Comparison of ENCODE assay signal across 8 cellular contexts in genomic region chr12:53098354-53098981, GRCh38. TPM values are rescaled to one million over a fixed set of nuclear protein-coding genes. Genes with fewer than 3 reads are reported as not detected.
DNase-seq lines count a peak whose midpoint lies in the region; ATAC-seq and TF ChIP-seq lines count a peak whose summit lies in the region.

No MANE protein-coding gene starts in this region.

- H3K23ac ChIP-seq in trophoblast cell (ENCODE audit: low read length), result no peak overlapping the region

- H3K4me1 Mint-ChIP-seq in activated T-helper 1 cell treated with anti-CD3 and anti-CD28 coated beads, Interleukin-12 subunit alpha, Interleukin-12 subunit beta, Interleukin-2, Interleukin-4 antibody, amounts not matched to agents 30 ng/mL and 10 ng/mL and 1 ng/mL, durations not matched to agents 14 hours and 24 hours and 36 hours (ENCODE audit: low read depth), result peaks cover 33% of the 10 kb centered on the region
- peaks cover 8% of the 10 kb centered on the region for H3K4me1 Mint-ChIP-seq in glutamatergic neuron (ENCODE audit: low read depth, unreplicated experiment)

- H3K4me2 ChIP-seq in trophoblast cell (ENCODE audit: low read length), result peak overlapping the region; percentile 69

- peak overlapping the region; percentile 60 for H3K4me3 Mint-ChIP-seq in activated T-helper 1 cell treated with anti-CD3 and anti-CD28 coated beads, Interleukin-12 subunit alpha, Interleukin-12 subunit beta, Interleukin-2, Interleukin-4 antibody, amounts not matched to agents 30 ng/mL and 10 ng/mL and 1 ng/mL, durations not matched to agents 14 hours and 24 hours and 36 hours
- peak overlapping the region; percentile 91 for H3K4me3 Mint-ChIP-seq in glutamatergic neuron (ENCODE audit: unreplicated experiment)

- no peak overlapping the region for H2AFZ ChIP-seq in trophoblast cell (ENCODE audit: insufficient read depth, low read length, poor library complexity)

- H4K91ac ChIP-seq in trophoblast cell (ENCODE audit: low read depth, low read length), result no peak overlapping the region

- no peak for TF ChIP-seq CTCF in glutamatergic neuron (IDR thresholded peaks at IDR 0.05; ENCODE audit: partially characterized antibody, unreplicated experiment)

- no peak overlapping the region for H2AK5ac ChIP-seq in trophoblast cell (ENCODE audit: low read length)

- H2BK12ac ChIP-seq in trophoblast cell (ENCODE audit: low read length), result no peak overlapping the region

- H3K4me3 ChIP-seq in trophoblast cell (ENCODE audit: low read depth, low read length), result no peak overlapping the region

- H2BK5ac ChIP-seq in trophoblast cell (ENCODE audit: low read depth, low read length, poor library complexity), result no peak overlapping the region

- H3K9ac ChIP-seq in trophoblast cell (ENCODE audit: low read length), result no peak overlapping the region

- DNase-seq in A172 (ENCODE audit: low spot score) (peak; percentile 84), HS-27A (ENCODE audit: low read depth) (peak; percentile 63), glutamatergic neuron (no peak), trophoblast cell (no peak)
- DNase-seq in activated T-helper 1 cell treated with anti-CD3 and anti-CD28 coated beads, Interleukin-12 subunit alpha, Interleukin-12 subunit beta, Interleukin-2, Interleukin-4 antibody, amounts not matched to agents 30 ng/mL and 10 ng/mL and 1 ng/mL, durations not matched to agents 14 hours and 24 hours and 36 hours (ENCODE audit: low spot score), result no peak
- no peak for DNase-seq in activated CD4-positive, CD25-positive, alpha-beta regulatory T cell (lab: John Stamatoyannopoulos, UW)

- peaks cover 35% of the 10 kb centered on the region for H3K27me3 Mint-ChIP-seq in activated T-helper 1 cell treated with anti-CD3 and anti-CD28 coated beads, Interleukin-12 subunit alpha, Interleukin-12 subunit beta, Interleukin-2, Interleukin-4 antibody, amounts not matched to agents 30 ng/mL and 10 ng/mL and 1 ng/mL, durations not matched to agents 14 hours and 24 hours and 36 hours (ENCODE audit: insufficient read depth)
- H3K27me3 Mint-ChIP-seq in glutamatergic neuron (ENCODE audit: unreplicated experiment), result peaks cover 32% of the 10 kb centered on the region

- H3K9me3 Mint-ChIP-seq in activated T-helper 1 cell treated with anti-CD3 and anti-CD28 coated beads, Interleukin-12 subunit alpha, Interleukin-12 subunit beta, Interleukin-2, Interleukin-4 antibody, amounts not matched to agents 30 ng/mL and 10 ng/mL and 1 ng/mL, durations not matched to agents 14 hours and 24 hours and 36 hours, result no peaks in the 10 kb centered on the region
- peaks cover 6% of the 10 kb centered on the region for H3K9me3 Mint-ChIP-seq in glutamatergic neuron (ENCODE audit: unreplicated experiment)

- no peak overlapping the region for H3K27ac ChIP-seq in trophoblast cell (ENCODE audit: low read depth, low read length)

- no peaks in the 10 kb centered on the region for H3K79me1 ChIP-seq in trophoblast cell (ENCODE audit: low read length)

- H3K4ac ChIP-seq in trophoblast cell (ENCODE audit: low read depth, low read length), result no peak overlapping the region

- no CpG with 5 or more reads among the region's 13 CpGs for WGBS in trophoblast cell (ENCODE audit: extremely low coverage, insufficient coverage, insufficient read length)

- H3K4me1 ChIP-seq in trophoblast cell (ENCODE audit: control insufficient read depth in 1 of 2, insufficient read depth in 2 of 2, low read length in 2 of 2), result peaks cover 3 to 12% of the 10 kb centered on the region in 2 experiments

- H3K9me3 ChIP-seq in trophoblast cell (ENCODE audit: insufficient read depth, low read depth, low read length), result peaks cover 7% of the 10 kb centered on the region

- no peaks in the 10 kb centered on the region for H3K36me3 ChIP-seq in trophoblast cell (ENCODE audit: control insufficient read depth in 1 of 2, insufficient read depth in 2 of 2, low read length in 2 of 2)

- no peak overlapping the region for H3K14ac ChIP-seq in trophoblast cell (ENCODE audit: low read length)

- H4K12ac ChIP-seq in trophoblast cell (ENCODE audit: low read depth, low read length), result no peak overlapping the region

- H3K36me3 Mint-ChIP-seq in activated T-helper 1 cell treated with anti-CD3 and anti-CD28 coated beads, Interleukin-12 subunit alpha, Interleukin-12 subunit beta, Interleukin-2, Interleukin-4 antibody, amounts not matched to agents 30 ng/mL and 10 ng/mL and 1 ng/mL, durations not matched to agents 14 hours and 24 hours and 36 hours (ENCODE audit: low read depth), result peaks cover 1% of the 10 kb centered on the region
- H3K36me3 Mint-ChIP-seq in glutamatergic neuron (ENCODE audit: unreplicated experiment), result no peaks in the 10 kb centered on the region

- no peaks in the 10 kb centered on the region for H3K79me2 ChIP-seq in trophoblast cell (ENCODE audit: control insufficient read depth, insufficient read depth, low read length, poor library complexity)

- H3K27ac Mint-ChIP-seq in activated T-helper 1 cell treated with anti-CD3 and anti-CD28 coated beads, Interleukin-12 subunit alpha, Interleukin-12 subunit beta, Interleukin-2, Interleukin-4 antibody, amounts not matched to agents 30 ng/mL and 10 ng/mL and 1 ng/mL, durations not matched to agents 14 hours and 24 hours and 36 hours, result peak overlapping the region; percentile 64
- no peak overlapping the region for H3K27ac Mint-ChIP-seq in glutamatergic neuron (ENCODE audit: unreplicated experiment)

- H2BK120ac ChIP-seq in trophoblast cell (ENCODE audit: insufficient read depth, low read length, poor library complexity), result no peak overlapping the region

- H3K18ac ChIP-seq in trophoblast cell (ENCODE audit: low read length), result no peak overlapping the region

- ATAC-seq in HG03378 (IDR thresholded peaks at IDR 0.05; ENCODE audit: unreplicated experiment) (no peak), GM21619 (IDR thresholded peaks at IDR 0.05; ENCODE audit: unreplicated experiment) (no peak)

- no peak overlapping the region for H4K8ac ChIP-seq in trophoblast cell (ENCODE audit: low read depth, low read length)

- intact Hi-C loops in activated T-helper 1 cell treated with anti-CD3 and anti-CD28 coated beads, Interleukin-12 subunit alpha, Interleukin-12 subunit beta, Interleukin-2, Interleukin-4 antibody, amounts not matched to agents 30 ng/mL and 10 ng/mL and 1 ng/mL, durations not matched to agents 14 hours and 24 hours and 36 hours (cut with micrococcal nuclease), result no loop called here

- peaks cover 34% of the 10 kb centered on the region for H3K27me3 ChIP-seq in trophoblast cell (ENCODE audit: insufficient read depth, low read length)

RNA-seq across cellular contexts. Expression of gene IGFBP6, which starts 1.0 kb away (rescaled TPM):
- total RNA-seq in A172 (2014; rRNA removed; shearing (Covaris generic)), result 104 and 147 TPM in 2 replicates
- 0.81 TPM in 1 of 2 replicates, not detected in the other for total RNA-seq in activated T-helper 1 cell treated with anti-CD3 and anti-CD28 coated beads, Interleukin-12 subunit alpha, Interleukin-12 subunit beta, Interleukin-2, Interleukin-4 antibody, amounts not matched to agents 30 ng/mL and 10 ng/mL and 1 ng/mL, durations not matched to agents 14 hours and 24 hours and 36 hours
- not detected for total RNA-seq in glutamatergic neuron (ENCODE audit: unreplicated experiment)
- 0.07 and 0.12 TPM in 2 replicates for polyA plus RNA-seq in trophoblast cell (2013)

RNA-seq across cellular contexts. Expression of gene SOAT2, which starts 4.8 kb away (rescaled TPM):
- 0.17 TPM in 1 of 2 replicates, not detected in the other for total RNA-seq in A172 (2014; rRNA removed; shearing (Covaris generic))
- not detected in 2 replicates for total RNA-seq in activated T-helper 1 cell treated with anti-CD3 and anti-CD28 coated beads, Interleukin-12 subunit alpha, Interleukin-12 subunit beta, Interleukin-2, Interleukin-4 antibody, amounts not matched to agents 30 ng/mL and 10 ng/mL and 1 ng/mL, durations not matched to agents 14 hours and 24 hours and 36 hours
- total RNA-seq in glutamatergic neuron (ENCODE audit: unreplicated experiment), result not detected
- polyA plus RNA-seq in trophoblast cell (2013), result not detected in 2 replicates

RNA-seq across cellular contexts. Expression of gene SPRYD3, which starts 19.3 kb away (rescaled TPM):
- total RNA-seq in A172 (2014; rRNA removed; shearing (Covaris generic)), result 15.2 and 19.6 TPM in 2 replicates
- 41.2 and 42.6 TPM in 2 replicates for total RNA-seq in activated T-helper 1 cell treated with anti-CD3 and anti-CD28 coated beads, Interleukin-12 subunit alpha, Interleukin-12 subunit beta, Interleukin-2, Interleukin-4 antibody, amounts not matched to agents 30 ng/mL and 10 ng/mL and 1 ng/mL, durations not matched to agents 14 hours and 24 hours and 36 hours
- 13.9 TPM for total RNA-seq in glutamatergic neuron (ENCODE audit: unreplicated experiment)
- polyA plus RNA-seq in trophoblast cell (2013), result 7.1 and 7.5 TPM in 2 replicates

RNA-seq across cellular contexts. Expression of gene TNS2, which starts 48.6 kb away (rescaled TPM):
- total RNA-seq in A172 (2014; rRNA removed; shearing (Covaris generic)), result 18.9 and 24.5 TPM in 2 replicates
- total RNA-seq in activated T-helper 1 cell treated with anti-CD3 and anti-CD28 coated beads, Interleukin-12 subunit alpha, Interleukin-12 subunit beta, Interleukin-2, Interleukin-4 antibody, amounts not matched to agents 30 ng/mL and 10 ng/mL and 1 ng/mL, durations not matched to agents 14 hours and 24 hours and 36 hours, result 2.7 and 3.1 TPM in 2 replicates
- total RNA-seq in glutamatergic neuron (ENCODE audit: unreplicated experiment), result 2.5 TPM
- 2.8 and 5.7 TPM in 2 replicates for polyA plus RNA-seq in trophoblast cell (2013)

Comparison
In these comparisons a context has a peak if more than half of its experiments do, and no peak if none do; other contexts are left out.
1. DNase-seq: peak in A172 (single experiment) and HS-27A (single experiment); none in activated T-helper 1 cell treated with anti-CD3 and anti-CD28 coated beads, Interleukin-12 subunit alpha, Interleukin-12 subunit beta, Interleukin-2, Interleukin-4 antibody, amounts not matched to agents 30 ng/mL and 10 ng/mL and 1 ng/mL, durations not matched to agents 14 hours and 24 hours and 36 hours (single experiment), glutamatergic neuron (single experiment), trophoblast cell (0 of 2) and activated CD4-positive, CD25-positive, alpha-beta regulatory T cell (0 of 4).
2. RNA of gene IGFBP6, which starts 1.0 kb away (total RNA-seq): 104 to 147 TPM in A172; 0.81 TPM in activated T-helper 1 cell treated with anti-CD3 and anti-CD28 coated beads, Interleukin-12 subunit alpha, Interleukin-12 subunit beta, Interleukin-2, Interleukin-4 antibody, amounts not matched to agents 30 ng/mL and 10 ng/mL and 1 ng/mL, durations not matched to agents 14 hours and 24 hours and 36 hours and not detected in glutamatergic neuron (single experiment); every median in the first group is over 10 times any median in the second.